15 cellular contexts compared by ENCODE assay signal in genomic region chr4:118904935-118905334, GRCh38. TPM values are rescaled to one million over a fixed set of nuclear protein-coding genes. Genes with fewer than 3 reads are reported as not detected.
DNase-seq lines count a peak whose midpoint lies in the region; ATAC-seq and TF ChIP-seq lines count a peak whose summit lies in the region.
"Had no signal": no experiment of that assay in that cellular context is flagged by ENCODE, and none has a peak within 500 bp of the region (broad histone marks: within the 10 kb centered on the region; RNA-seq: fewer than 3 reads in every experiment).

No MANE protein-coding gene starts in this region.

- no peaks in the 10 kb centered on the region for H3K4me1 Mint-ChIP-seq in activated naive CD8-positive, alpha-beta T cell treated with anti-CD3 and anti-CD28 coated beads, Interleukin-2, amount 50 U/mL, for 24 hours

- H3K9me3 ChIP-seq in muscle layer of colon (ENCODE audit: low read length) (no peaks in the 10 kb centered on the region), uterus (no peaks in the 10 kb centered on the region)

- H3K4me3 ChIP-seq in choroid plexus epithelial cell (ENCODE audit: low read depth, low read length) (no peak overlapping the region), muscle layer of colon (ENCODE audit: low read depth in 1 of 2, low read length in 2 of 2) (no peak overlapping the region), uterus (peak overlapping the region in 1 of 2 donors; percentile 1)

- TF ChIP-seq CTCF in choroid plexus epithelial cell (conservative IDR thresholded peaks at IDR 0.05; ENCODE audit: low read depth, low read length) (no peak), uterus (IDR thresholded peaks at IDR 0.05) (no peak)

- H3K4me1 ChIP-seq in muscle layer of colon (ENCODE audit: insufficient read depth, low read length), result peaks cover 52% of the 10 kb centered on the region
- peaks cover 8 to 11% of the 10 kb centered on the region in 2 donors for H3K4me1 ChIP-seq in uterus

- DNase-seq in DMS 273 (lab: John Stamatoyannopoulos, UW; ENCODE audit: unreplicated experiment), result peak; percentile 5
- no peak for DNase-seq in DMS 273 treated with DMSO at 0.1 percent for 48 hours (lab: John Stamatoyannopoulos, UW)
- DNase-seq in choroid plexus epithelial cell (ENCODE audit: low read depth), result peak; percentile 75
- DNase-seq in uterus, result peak in 1 of 2 donors; percentile 29
- DNase-seq in RPMI8226, result no peak
- DNase-seq in activated naive CD8-positive, alpha-beta T cell treated with anti-CD3 and anti-CD28 coated beads, Interleukin-2, amount 50 U/mL, for 24 hours, result no peak
- DNase-seq: activated CD4-positive, alpha-beta T cell treated with anti-CD3 and anti-CD28 coated beads for 48 hours; activated naive CD4-positive, alpha-beta T cell; effector CD4-positive, alpha-beta T cell; NCI-H2107; stimulated activated CD4-positive, alpha-beta T cell treated with anti-CD3 and anti-CD28 coated beads, Interleukin-2, amount 100 ng/mL, for 48 hours had no signal

- H3K9ac ChIP-seq in muscle layer of colon (ENCODE audit: low read length), result no peak overlapping the region

- H3K27me3 Mint-ChIP-seq in activated naive CD8-positive, alpha-beta T cell treated with anti-CD3 and anti-CD28 coated beads, Interleukin-2, amount 50 U/mL, for 24 hours, result peaks cover 6% of the 10 kb centered on the region

- no peak overlapping the region for H3K4me3 Mint-ChIP-seq in activated naive CD8-positive, alpha-beta T cell treated with anti-CD3 and anti-CD28 coated beads, Interleukin-2, amount 50 U/mL, for 24 hours
- H3K4me3 Mint-ChIP-seq: natural killer cell treated with Interleukin-12 subunit alpha and Interleukin-12 subunit beta and Interleukin-15 and Interleukin-18, amount 100 ng/mL, for 72 hours had no signal

- no peak overlapping the region for H3K27ac Mint-ChIP-seq in activated naive CD8-positive, alpha-beta T cell treated with anti-CD3 and anti-CD28 coated beads, Interleukin-2, amount 50 U/mL, for 24 hours
- H3K27ac Mint-ChIP-seq: natural killer cell treated with Interleukin-12 subunit alpha and Interleukin-12 subunit beta and Interleukin-15 and Interleukin-18, amount 100 ng/mL, for 72 hours had no signal

- peak overlapping the region; percentile 28 for H3K27ac ChIP-seq in muscle layer of colon (ENCODE audit: low read depth, low read length)
- peak overlapping the region; percentile 81 to 96 for H3K27ac ChIP-seq in uterus
- H3K27ac ChIP-seq: 22Rv1 had no signal

- H3K9me3 Mint-ChIP-seq in activated naive CD8-positive, alpha-beta T cell treated with anti-CD3 and anti-CD28 coated beads, Interleukin-2, amount 50 U/mL, for 24 hours, result no peaks in the 10 kb centered on the region
- H3K9me3 Mint-ChIP-seq: natural killer cell treated with Interleukin-12 subunit alpha and Interleukin-12 subunit beta and Interleukin-15 and Interleukin-18, amount 100 ng/mL, for 72 hours had no signal

- no peaks in the 10 kb centered on the region for H3K27me3 ChIP-seq in muscle layer of colon (ENCODE audit: control insufficient read depth in 1 of 2, insufficient read depth in 2 of 2, low read length in 2 of 2)
- H3K27me3 ChIP-seq in uterus, result no peaks in the 10 kb centered on the region

- intact Hi-C loops in uterus (cut with DNase I; ENCODE audit: low total_unique reads), result no loop called here

- no peaks in the 10 kb centered on the region for H3K36me3 Mint-ChIP-seq in activated naive CD8-positive, alpha-beta T cell treated with anti-CD3 and anti-CD28 coated beads, Interleukin-2, amount 50 U/mL, for 24 hours (ENCODE audit: low read depth)
- H3K36me3 Mint-ChIP-seq: natural killer cell treated with Interleukin-12 subunit alpha and Interleukin-12 subunit beta and Interleukin-15 and Interleukin-18, amount 100 ng/mL, for 72 hours had no signal

- H3K36me3 ChIP-seq in muscle layer of colon (ENCODE audit: insufficient read depth, low read length) (no peaks in the 10 kb centered on the region), uterus (no peaks in the 10 kb centered on the region)

- no peak for ATAC-seq in GM19035 (IDR thresholded peaks at IDR 0.05; ENCODE audit: unreplicated experiment)
- no peak for ATAC-seq in activated naive CD8-positive, alpha-beta T cell treated with anti-CD3 and anti-CD28 coated beads, Interleukin-2, amount 50 U/mL, for 24 hours

- no peak for TF ChIP-seq POLR2A in uterus (IDR thresholded peaks at IDR 0.05)

RNA-seq across cellular contexts. Expression of gene SYNPO2, which starts 16.3 kb away (rescaled TPM):
- total RNA-seq in uterus, result 100 to 1,000 TPM; 144 to 400 (median 228) TPM

Comparison
In these comparisons a context has a peak if more than half of its experiments do, and no peak if none do; other contexts are left out.
1. DNase-seq: peak in DMS 273 (single experiment) and choroid plexus epithelial cell (single experiment); none in DMS 273 treated with DMSO at 0.1 percent for 48 hours (single experiment), RPMI8226 (single experiment) and activated naive CD8-positive, alpha-beta T cell treated with anti-CD3 and anti-CD28 coated beads, Interleukin-2, amount 50 U/mL, for 24 hours (single experiment).